17 cellular contexts compared by ENCODE assay signal in the genomic region with DNA sequence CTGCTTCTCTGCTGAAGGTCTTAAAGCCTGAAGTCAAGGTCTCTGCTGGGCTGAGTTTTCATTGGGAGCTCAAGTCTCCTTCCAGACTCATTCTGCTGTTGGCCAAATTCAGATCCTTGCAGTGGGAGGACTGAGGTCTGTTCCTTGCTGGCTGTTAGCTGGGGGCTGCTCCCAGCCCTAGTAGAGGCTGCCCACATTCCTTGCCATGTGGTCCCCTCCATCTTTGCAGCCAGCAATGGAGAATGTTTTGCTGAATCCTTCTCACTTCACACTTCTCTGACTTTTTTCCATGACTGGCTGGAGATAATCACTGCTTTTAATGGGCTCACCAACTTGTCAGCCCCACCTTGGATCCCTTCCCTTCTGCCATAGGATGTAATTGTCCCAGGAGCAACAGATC. TPM values are rescaled to one million over a fixed set of nuclear protein-coding genes. Genes with fewer than 3 reads are reported as not detected.
DNase-seq lines count a peak whose midpoint lies in the region; ATAC-seq and TF ChIP-seq lines count a peak whose summit lies in the region.
"Had no signal": no experiment of that assay in that cellular context is flagged by ENCODE, and none has a peak within 500 bp of the region (broad histone marks: within the 10 kb centered on the region; RNA-seq: fewer than 3 reads in every experiment).

No MANE protein-coding gene starts in this region.

- H3K27ac Mint-ChIP-seq in activated CD8-positive, alpha-beta memory T cell treated with anti-CD3 and anti-CD28 coated beads, Interleukin-2, amount 10 ng/mL, durations not matched to agents 7 days and 5 days: peak overlapping the region; percentile 13
- H3K27ac Mint-ChIP-seq in CD4-positive, alpha-beta T cell: peak overlapping the region; percentile 89
- peak overlapping the region; percentile 48 for H3K27ac Mint-ChIP-seq in activated T-helper 2 cell treated with anti-CD3 and anti-CD28 coated beads, Interferon-gamma antibody, Interleukin-2, Interleukin-4, amounts not matched to agents 10 μg/mL and 5 μg/mL and 100 μg/mL, durations not matched to agents 14 hours and 24 hours and 36 hours
- peak overlapping the region in 8 of 10 donors; percentile 17 to 90 (median 36) for H3K27ac Mint-ChIP-seq in naive thymus-derived CD8-positive, alpha-beta T cell
- H3K27ac Mint-ChIP-seq in neural progenitor cell: no peak overlapping the region
- H3K27ac Mint-ChIP-seq: B cell, H9 had no signal

- no peak for ATAC-seq in activated CD8-positive, alpha-beta memory T cell treated with anti-CD3 and anti-CD28 coated beads, Interleukin-2, amount 10 ng/mL, durations not matched to agents 7 days and 5 days
- ATAC-seq in CD4-positive, alpha-beta T cell (ENCODE audit: poor library complexity): no peak
- ATAC-seq in naive thymus-derived CD8-positive, alpha-beta T cell: no peak
- ATAC-seq in HG03457 (IDR thresholded peaks at IDR 0.05; ENCODE audit: unreplicated experiment): no peak

- no peak overlapping the region for H3K9ac ChIP-seq in neural progenitor cell

- H4K20me1 ChIP-seq in neural progenitor cell (ENCODE audit: low read depth): peaks cover 5% of the 10 kb centered on the region

- peaks cover 5% of the 10 kb centered on the region for H3K9me3 ChIP-seq in CD4-positive, alpha-beta T cell (ENCODE audit: control insufficient read depth, low read length)
- no peaks in the 10 kb centered on the region for H3K9me3 ChIP-seq in neural progenitor cell (ENCODE audit: low read depth)
- H3K9me3 ChIP-seq: Caco-2 had no signal

- H3K4me2 ChIP-seq in neural progenitor cell: no peak overlapping the region

- TF ChIP-seq CTCF in CD4-positive, alpha-beta T cell (IDR thresholded peaks at IDR 0.05): no peak
- no peak for TF ChIP-seq CTCF in neural progenitor cell (IDR thresholded peaks at IDR 0.05)

- no peak overlapping the region for H3K4me3 ChIP-seq in neural progenitor cell

- CTCF ChIA-PET in activated CD8-positive, alpha-beta memory T cell treated with anti-CD3 and anti-CD28 coated beads, Interleukin-2, amount 10 ng/mL, durations not matched to agents 7 days and 5 days (lab: Charles Lee): interaction anchor here (0.7 to 1.8 kb wide), 4 partner anchors 13 to 127 kb away, joined by 3 to 5 read pairs (median 4); no protein-coding TSS in a partner anchor
- CTCF ChIA-PET in CD4-positive, alpha-beta T cell (lab: Charles Lee): interaction anchor here (1.2 kb wide), 1 partner anchor 16 kb away, joined by 3 read pairs; no protein-coding TSS in a partner anchor

- no peaks in the 10 kb centered on the region for H3F3A ChIP-seq in neural progenitor cell (ENCODE audit: low read depth)

- H3K4me1 ChIP-seq in neural progenitor cell: no peaks in the 10 kb centered on the region
- H3K4me1 ChIP-seq: Caco-2 had no signal

- peaks cover 9% of the 10 kb centered on the region for H3K9me3 Mint-ChIP-seq in activated CD8-positive, alpha-beta memory T cell treated with anti-CD3 and anti-CD28 coated beads, Interleukin-2, amount 10 ng/mL, durations not matched to agents 7 days and 5 days (ENCODE audit: low read depth)
- no peaks in the 10 kb centered on the region for H3K9me3 Mint-ChIP-seq in CD4-positive, alpha-beta T cell
- H3K9me3 Mint-ChIP-seq in activated T-helper 2 cell treated with anti-CD3 and anti-CD28 coated beads, Interferon-gamma antibody, Interleukin-2, Interleukin-4, amounts not matched to agents 10 μg/mL and 5 μg/mL and 100 μg/mL, durations not matched to agents 14 hours and 24 hours and 36 hours: peaks cover 23% of the 10 kb centered on the region
- H3K9me3 Mint-ChIP-seq in naive thymus-derived CD8-positive, alpha-beta T cell: peaks cover 0 to 6% (median 0%) of the 10 kb centered on the region in 9 donors
- H3K9me3 Mint-ChIP-seq in neural progenitor cell: peaks cover 15% of the 10 kb centered on the region
- H3K9me3 Mint-ChIP-seq: CD8-positive, alpha-beta memory T cell had no signal

- no peaks in the 10 kb centered on the region for H3K27me3 ChIP-seq in CD4-positive, alpha-beta T cell (ENCODE audit: control insufficient read depth, insufficient read depth, low read length)
- H3K27me3 ChIP-seq in neural progenitor cell: no peaks in the 10 kb centered on the region

- POLR2A ChIA-PET in CD4-positive, alpha-beta T cell (lab: Charles Lee): interaction anchor here (1.8 to 2.2 kb wide), 2 partner anchors 12 to 13 kb away, joined by 4 to 6 read pairs; no protein-coding TSS in a partner anchor
- POLR2A ChIA-PET in naive thymus-derived CD8-positive, alpha-beta T cell (lab: Charles Lee): interaction anchor here (0.6 to 3.0 kb wide), 6 partner anchors 10 to 419 kb away, joined by 3 to 10 read pairs (median 4); partner anchors contain the start of gene UBASH3A

- no peak for DNase-seq in activated CD8-positive, alpha-beta memory T cell treated with anti-CD3 and anti-CD28 coated beads, Interleukin-2, amount 10 ng/mL, durations not matched to agents 7 days and 5 days
- DNase-seq in activated CD8-positive, alpha-beta memory T cell treated with anti-CD3 and anti-CD28 coated beads, Interleukin-2, amount 50 U/mL, for 48 hours: no peak
- no peak for DNase-seq in CD4-positive, alpha-beta T cell
- no peak for DNase-seq in activated T-helper 2 cell treated with anti-CD3 and anti-CD28 coated beads, Interferon-gamma antibody, Interleukin-2, Interleukin-4, amounts not matched to agents 10 μg/mL and 5 μg/mL and 100 μg/mL, durations not matched to agents 14 hours and 24 hours and 36 hours (ENCODE audit: low spot score)
- DNase-seq in naive thymus-derived CD8-positive, alpha-beta T cell: no peak
- no peak for DNase-seq in neural progenitor cell (ENCODE audit: low spot score)
- DNase-seq: 8988T; ACHN; C1 segment of cervical spinal cord; Caco-2; CD8-positive, alpha-beta memory T cell; DND-41; GDM1; GOT3; H9 had no signal

- peaks cover 60% of the 10 kb centered on the region for H3K4me1 Mint-ChIP-seq in activated CD8-positive, alpha-beta memory T cell treated with anti-CD3 and anti-CD28 coated beads, Interleukin-2, amount 10 ng/mL, durations not matched to agents 7 days and 5 days
- peaks cover 65% of the 10 kb centered on the region for H3K4me1 Mint-ChIP-seq in CD4-positive, alpha-beta T cell (ENCODE audit: low read depth)
- H3K4me1 Mint-ChIP-seq in activated T-helper 2 cell treated with anti-CD3 and anti-CD28 coated beads, Interferon-gamma antibody, Interleukin-2, Interleukin-4, amounts not matched to agents 10 μg/mL and 5 μg/mL and 100 μg/mL, durations not matched to agents 14 hours and 24 hours and 36 hours (ENCODE audit: low read depth): peaks cover 82% of the 10 kb centered on the region
- peaks cover 41 to 70% (median 53%) of the 10 kb centered on the region in 4 donors for H3K4me1 Mint-ChIP-seq in naive thymus-derived CD8-positive, alpha-beta T cell
- H3K4me1 Mint-ChIP-seq in neural progenitor cell: no peaks in the 10 kb centered on the region
- H3K4me1 Mint-ChIP-seq: H9 had no signal

- H3K36me3 ChIP-seq in neural progenitor cell: no peaks in the 10 kb centered on the region

- no peaks in the 10 kb centered on the region for H3K79me2 ChIP-seq in neural progenitor cell (ENCODE audit: low read depth)

- peak overlapping the region; percentile 5 for H3K27ac ChIP-seq in CD4-positive, alpha-beta T cell (ENCODE audit: low read depth, low read length)
- H3K27ac ChIP-seq in neural progenitor cell: no peak overlapping the region

- H2AFZ ChIP-seq in neural progenitor cell (replicated peaks): no peak overlapping the region

- no peak overlapping the region for H3K4me3 Mint-ChIP-seq in activated CD8-positive, alpha-beta memory T cell treated with anti-CD3 and anti-CD28 coated beads, Interleukin-2, amount 10 ng/mL, durations not matched to agents 7 days and 5 days
- H3K4me3 Mint-ChIP-seq in CD4-positive, alpha-beta T cell: no peak overlapping the region
- H3K4me3 Mint-ChIP-seq in activated T-helper 2 cell treated with anti-CD3 and anti-CD28 coated beads, Interferon-gamma antibody, Interleukin-2, Interleukin-4, amounts not matched to agents 10 μg/mL and 5 μg/mL and 100 μg/mL, durations not matched to agents 14 hours and 24 hours and 36 hours (ENCODE audit: low read depth): no peak overlapping the region
- H3K4me3 Mint-ChIP-seq in naive thymus-derived CD8-positive, alpha-beta T cell: no peak overlapping the region
- no peak overlapping the region for H3K4me3 Mint-ChIP-seq in neural progenitor cell
- H3K4me3 Mint-ChIP-seq: B cell; CD8-positive, alpha-beta memory T cell; H9 had no signal

- H3K27me3 Mint-ChIP-seq in activated CD8-positive, alpha-beta memory T cell treated with anti-CD3 and anti-CD28 coated beads, Interleukin-2, amount 10 ng/mL, durations not matched to agents 7 days and 5 days: no peaks in the 10 kb centered on the region
- H3K27me3 Mint-ChIP-seq in CD4-positive, alpha-beta T cell: no peaks in the 10 kb centered on the region
- H3K27me3 Mint-ChIP-seq in activated T-helper 2 cell treated with anti-CD3 and anti-CD28 coated beads, Interferon-gamma antibody, Interleukin-2, Interleukin-4, amounts not matched to agents 10 μg/mL and 5 μg/mL and 100 μg/mL, durations not matched to agents 14 hours and 24 hours and 36 hours (ENCODE audit: low read depth): no peaks in the 10 kb centered on the region
- peaks cover 0 to 2% (median 0%) of the 10 kb centered on the region in 5 donors for H3K27me3 Mint-ChIP-seq in naive thymus-derived CD8-positive, alpha-beta T cell
- H3K27me3 Mint-ChIP-seq in neural progenitor cell (ENCODE audit: insufficient read depth, low read depth): peaks cover 21% of the 10 kb centered on the region
- H3K27me3 Mint-ChIP-seq: CD8-positive, alpha-beta memory T cell had no signal

- peaks cover 94% of the 10 kb centered on the region for H3K36me3 Mint-ChIP-seq in activated CD8-positive, alpha-beta memory T cell treated with anti-CD3 and anti-CD28 coated beads, Interleukin-2, amount 10 ng/mL, durations not matched to agents 7 days and 5 days
- H3K36me3 Mint-ChIP-seq in CD4-positive, alpha-beta T cell (ENCODE audit: low read depth): peaks cover 100% of the 10 kb centered on the region
- H3K36me3 Mint-ChIP-seq in activated T-helper 2 cell treated with anti-CD3 and anti-CD28 coated beads, Interferon-gamma antibody, Interleukin-2, Interleukin-4, amounts not matched to agents 10 μg/mL and 5 μg/mL and 100 μg/mL, durations not matched to agents 14 hours and 24 hours and 36 hours (ENCODE audit: low read depth): peaks cover 100% of the 10 kb centered on the region
- peaks cover 30 to 96% (median 51%) of the 10 kb centered on the region in 3 donors for H3K36me3 Mint-ChIP-seq in naive thymus-derived CD8-positive, alpha-beta T cell
- no peaks in the 10 kb centered on the region for H3K36me3 Mint-ChIP-seq in neural progenitor cell

- intact Hi-C loops in CD4-positive, alpha-beta T cell (cut with DNase I, micrococcal nuclease): loop anchor here in 1 of 2 experiments (5.0 kb wide), 1 partner anchor 40 kb away; the partner anchor contains the start of gene TMPRSS3
- intact Hi-C loops in activated T-helper 2 cell treated with anti-CD3 and anti-CD28 coated beads, Interferon-gamma antibody, Interleukin-2, Interleukin-4, amounts not matched to agents 10 μg/mL and 5 μg/mL and 100 μg/mL, durations not matched to agents 14 hours and 24 hours and 36 hours (cut with micrococcal nuclease): no loop called here

RNA-seq across cellular contexts. Expression of gene UBASH3A, which starts 33.2 kb away (rescaled TPM):
- 10 to 100 TPM; 75.3 to 89.5 TPM for total RNA-seq in activated CD8-positive, alpha-beta memory T cell treated with anti-CD3 and anti-CD28 coated beads, Interleukin-2, amount 10 ng/mL, durations not matched to agents 7 days and 5 days
- 10 to 100 TPM; 59.7 to 60.8 TPM for total RNA-seq in CD4-positive, alpha-beta T cell
- total RNA-seq in activated T-helper 2 cell treated with anti-CD3 and anti-CD28 coated beads, Interferon-gamma antibody, Interleukin-2, Interleukin-4, amounts not matched to agents 10 μg/mL and 5 μg/mL and 100 μg/mL, durations not matched to agents 14 hours and 24 hours and 36 hours: 86.0 and 87.4 TPM in 2 replicates
- total RNA-seq in naive thymus-derived CD8-positive, alpha-beta T cell: 10 to 100 TPM; 91.6 to 99.6 TPM
- polyA plus RNA-seq in naive thymus-derived CD8-positive, alpha-beta T cell: 10 to 100 TPM; 32.8 to 75.3 (median 53.9) TPM
- not detected in 2 replicates for total RNA-seq in neural progenitor cell (ENCODE audit: low replicate concordance)
- total RNA-seq: Caco-2, H9 had no signal

RNA-seq across cellular contexts. Expression of gene TMPRSS3, which starts 41.1 kb away (rescaled TPM):
- total RNA-seq in activated CD8-positive, alpha-beta memory T cell treated with anti-CD3 and anti-CD28 coated beads, Interleukin-2, amount 10 ng/mL, durations not matched to agents 7 days and 5 days: 10 to 100 TPM; 22.3 to 27.4 TPM
- total RNA-seq in CD4-positive, alpha-beta T cell: 1 to 10 TPM; 1.5 TPM
- total RNA-seq in activated T-helper 2 cell treated with anti-CD3 and anti-CD28 coated beads, Interferon-gamma antibody, Interleukin-2, Interleukin-4, amounts not matched to agents 10 μg/mL and 5 μg/mL and 100 μg/mL, durations not matched to agents 14 hours and 24 hours and 36 hours: 81.0 and 88.1 TPM in 2 replicates
- total RNA-seq in naive thymus-derived CD8-positive, alpha-beta T cell: 1 to 10 TPM; 2.2 to 2.9 TPM
- polyA plus RNA-seq in naive thymus-derived CD8-positive, alpha-beta T cell: 1 to 10 TPM in 1 of 3 donors, under 1 TPM in 1, not detected in 1; 0.89 to 1.4 TPM
- total RNA-seq in neural progenitor cell (ENCODE audit: low replicate concordance): not detected in 2 replicates
- total RNA-seq: Caco-2 had no signal

RNA-seq across cellular contexts. Expression of gene RSPH1, which starts 59.1 kb away (rescaled TPM):
- total RNA-seq in activated CD8-positive, alpha-beta memory T cell treated with anti-CD3 and anti-CD28 coated beads, Interleukin-2, amount 10 ng/mL, durations not matched to agents 7 days and 5 days: not detected
- under 1 TPM; 0.34 to 0.38 TPM for total RNA-seq in CD4-positive, alpha-beta T cell
- total RNA-seq in activated T-helper 2 cell treated with anti-CD3 and anti-CD28 coated beads, Interferon-gamma antibody, Interleukin-2, Interleukin-4, amounts not matched to agents 10 μg/mL and 5 μg/mL and 100 μg/mL, durations not matched to agents 14 hours and 24 hours and 36 hours: not detected in 2 replicates
- under 1 TPM in 1 of 2 experiments, not detected in 1; 0.14 TPM for total RNA-seq in naive thymus-derived CD8-positive, alpha-beta T cell
- not detected for polyA plus RNA-seq in naive thymus-derived CD8-positive, alpha-beta T cell
- 0.04 and 0.34 TPM in 2 replicates for total RNA-seq in neural progenitor cell (ENCODE audit: low replicate concordance)
- total RNA-seq: CD8-positive, alpha-beta memory T cell had no signal
- polyA plus RNA-seq: CD8-positive, alpha-beta memory T cell had no signal

Comparison
In these comparisons a context has a peak if more than half of its experiments do, and no peak if none do; other contexts are left out.
1. RNA of gene UBASH3A, which starts 33.2 kb away (total RNA-seq): 91.6 to 99.6 TPM in naive thymus-derived CD8-positive, alpha-beta T cell, 75.3 to 89.5 TPM in activated CD8-positive, alpha-beta memory T cell treated with anti-CD3 and anti-CD28 coated beads, Interleukin-2, amount 10 ng/mL, durations not matched to agents 7 days and 5 days, 86.0 to 87.4 TPM in activated T-helper 2 cell treated with anti-CD3 and anti-CD28 coated beads, Interferon-gamma antibody, Interleukin-2, Interleukin-4, amounts not matched to agents 10 μg/mL and 5 μg/mL and 100 μg/mL, durations not matched to agents 14 hours and 24 hours and 36 hours and 59.7 to 60.8 TPM in CD4-positive, alpha-beta T cell; not detected in neural progenitor cell; every median in the first group is over 10 times any median in the second.
2. RNA of gene TMPRSS3, which starts 41.1 kb away (total RNA-seq): 81.0 to 88.1 TPM in activated T-helper 2 cell treated with anti-CD3 and anti-CD28 coated beads, Interferon-gamma antibody, Interleukin-2, Interleukin-4, amounts not matched to agents 10 μg/mL and 5 μg/mL and 100 μg/mL, durations not matched to agents 14 hours and 24 hours and 36 hours and 22.3 to 27.4 TPM in activated CD8-positive, alpha-beta memory T cell treated with anti-CD3 and anti-CD28 coated beads, Interleukin-2, amount 10 ng/mL, durations not matched to agents 7 days and 5 days; 2.2 to 2.9 TPM in naive thymus-derived CD8-positive, alpha-beta T cell, 1.5 TPM in CD4-positive, alpha-beta T cell and not detected in neural progenitor cell; every median in the first group is over 4 times any median in the second.